ENCODE assay signal across 16 cellular contexts in genomic region chr15:38427380-38427779, GRCh38.
"Had no signal": no experiment of that assay in that cellular context is flagged by ENCODE, and none has a peak within 500 bp of the region (broad histone marks: within the 10 kb centered on the region; RNA-seq: fewer than 3 reads in every experiment).

No MANE protein-coding gene starts in this region.

- H3K4me1 ChIP-seq: body of pancreas, tibial artery, vagina had no signal

- ATAC-seq: activated CD4-positive, alpha-beta T cell treated with anti-CD3 and anti-CD28 coated beads for 36 hours; body of pancreas; mucosa of descending colon; naive thymus-derived CD8-positive, alpha-beta T cell had no signal

- H3K4me1 Mint-ChIP-seq: activated CD4-positive, alpha-beta T cell treated with anti-CD3 and anti-CD28 coated beads for 36 hours; naive thymus-derived CD8-positive, alpha-beta T cell had no signal

- H3K4me3 Mint-ChIP-seq: activated CD4-positive, alpha-beta T cell treated with anti-CD3 and anti-CD28 coated beads for 36 hours; naive thymus-derived CD8-positive, alpha-beta T cell had no signal

- H3K27ac Mint-ChIP-seq: activated CD4-positive, alpha-beta T cell treated with anti-CD3 and anti-CD28 coated beads for 36 hours; naive thymus-derived CD8-positive, alpha-beta T cell had no signal

- H3K27me3 ChIP-seq: body of pancreas, tibial artery, vagina had no signal

- H3K27ac ChIP-seq: body of pancreas, epithelial cell of prostate, skin epidermis, tibial artery, vagina, VCaP had no signal

- DNase-seq: activated CD4-positive, alpha-beta T cell treated with anti-CD3 and anti-CD28 coated beads for 36 hours; activated CD8-positive, alpha-beta memory T cell treated with anti-CD3 and anti-CD28 coated beads for 24 hours; activated naive CD4-positive, alpha-beta T cell treated with Interleukin-2 at 50 U/mL for 16 hours; body of pancreas; central memory CD4-positive, alpha-beta T cell; effector memory CD4-positive, alpha-beta T cell; mucosa of descending colon; naive thymus-derived CD8-positive, alpha-beta T cell; posterior cingulate gyrus; stimulated activated CD4-positive, alpha-beta T cell treated with anti-CD3 and anti-CD28 coated beads, Interleukin-4, amount 100 ng/mL, for 4 hours; tibial artery had no signal

- H3K36me3 ChIP-seq: tibial artery, vagina had no signal

- H3K4me3 ChIP-seq: body of pancreas, lung, mucosa of descending colon, skin epidermis, tibial artery, vagina had no signal

- H3K9me3 ChIP-seq: body of pancreas, mucosa of descending colon, tibial artery, vagina had no signal
